ENCODE assay signal across 15 cellular contexts in the genomic region with DNA sequence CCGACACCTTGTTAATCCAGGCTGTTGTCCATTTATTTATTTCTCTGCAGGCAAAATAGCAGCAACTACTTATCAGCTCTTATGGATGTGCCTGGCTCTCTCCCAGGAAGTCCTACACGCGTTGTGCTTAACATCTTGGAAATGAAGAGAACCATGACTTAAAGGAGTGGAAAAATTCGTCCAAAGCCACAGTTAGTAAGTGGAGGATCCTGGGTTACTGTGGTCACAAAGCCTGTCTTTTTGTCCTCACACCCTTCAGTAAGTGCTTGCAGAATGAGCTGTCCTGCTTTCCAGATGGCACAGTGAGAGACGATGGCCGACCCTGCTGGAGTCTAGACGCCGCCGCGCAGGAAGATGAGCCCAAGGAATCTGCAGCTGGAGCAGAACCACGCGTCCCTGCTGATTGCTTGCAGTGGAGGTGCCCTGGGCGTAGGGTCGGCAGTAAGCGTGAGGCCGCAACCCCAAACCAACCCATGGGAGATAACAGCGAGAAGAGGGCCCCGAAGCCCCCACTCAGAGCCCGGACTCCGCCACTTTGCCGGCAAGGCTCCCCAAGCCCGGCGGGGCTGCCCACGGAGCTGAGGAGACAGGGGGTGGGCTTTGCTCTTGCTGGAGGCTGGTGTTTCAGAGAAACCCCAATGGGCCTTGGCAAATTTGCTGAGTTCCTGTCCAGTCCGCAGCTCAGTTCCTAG.
"Had no signal": no experiment of that assay in that cellular context is flagged by ENCODE, and none has a peak within 500 bp of the region (broad histone marks: within the 10 kb centered on the region; RNA-seq: fewer than 3 reads in every experiment).

No MANE protein-coding gene starts in this region.

- DNase-seq: activated CD4-positive, alpha-beta T cell treated with anti-CD3 and anti-CD28 coated beads for 48 hours; activated CD8-positive, alpha-beta memory T cell treated with anti-CD3 and anti-CD28 coated beads, Interleukin-2, amount 50 U/mL, for 48 hours; activated gamma-delta T cell treated with Interleukin-2 at 50 U/mL for 16 hours; amniotic stem cell; brain microvascular endothelial cell; cortex of kidney; effector CD4-positive, alpha-beta T cell; esophagus squamous epithelium; mammary epithelial cell; pancreas; stimulated activated CD4-positive, alpha-beta T cell treated with anti-CD3 and anti-CD28 coated beads, Interleukin-4, amount 100 ng/mL, for 24 hours; stimulated activated naive CD8-positive, alpha-beta T cell treated with anti-CD3 and anti-CD28 coated beads, Interleukin-15, Interleukin-2, amounts not matched to agents 100 U/mL and 50 U/mL, for 24 hours; T-helper 17 cell; trophoblast cell had no signal

- H3K27me3 ChIP-seq: esophagus squamous epithelium, pancreas had no signal

- FAIRE-seq: keratinocyte, pancreas had no signal

- H3K9me3 ChIP-seq: esophagus squamous epithelium, pancreas had no signal

- H3K4me3 ChIP-seq: esophagus squamous epithelium, pancreas had no signal

- H3K36me3 ChIP-seq: brain microvascular endothelial cell, esophagus squamous epithelium, pancreas had no signal

- H3K4me1 ChIP-seq: esophagus squamous epithelium, pancreas had no signal

- H3K27ac ChIP-seq: brain microvascular endothelial cell, esophagus squamous epithelium, pancreas had no signal
